In genomic region chr11:34357646-34358257, GRCh38 we compare ENCODE assay signal across 1 cellular context.
A peak's percentile ranks its signal among the peaks of the same experiment; 100 is the strongest.
TF ChIP-seq lines count a peak whose summit lies in the region.

Gene ABTB2 (minus strand): TSS chr11:34358010.

TF ChIP-seq in HEK293, 187 proteins besides CTCF, POLR2A, EP300 and RAD21 (continued from another document and continues in another):
- TF ChIP-seq ZNF645 (tag by site-specific recombination; IDR thresholded peaks at IDR 0.05): no peak
- TF ChIP-seq ZIC2 (tag by site-specific recombination; IDR thresholded peaks at IDR 0.05): peak; percentile 56; the same call in 1 of the 2 replicates
- TF ChIP-seq ZBTB26 (tag by site-specific recombination; optimal IDR thresholded peaks at IDR 0.05): peak; percentile 58
- no peak for TF ChIP-seq ZNF202 (tag by site-specific recombination; IDR thresholded peaks at IDR 0.05; ENCODE audit: borderline replicate concordance)
- peak; percentile 99 for TF ChIP-seq ZNF704 (tag by site-specific recombination; IDR thresholded peaks at IDR 0.05)
- TF ChIP-seq ZNF843 (tag by site-specific recombination; IDR thresholded peaks at IDR 0.05): 0 out of 2 replicates have a peak, but pooled peaks have one; percentile 30
- no peak for TF ChIP-seq WT1 (tag by site-specific recombination; IDR thresholded peaks at IDR 0.05)
- TF ChIP-seq ZNF596 (tag by site-specific recombination; IDR thresholded peaks at IDR 0.05): no peak
- TF ChIP-seq ZBTB21 (tag by site-specific recombination; IDR thresholded peaks at IDR 0.05): no peak
- TF ChIP-seq ZBTB8A (tag by site-specific recombination; IDR thresholded peaks at IDR 0.05): peak; percentile 79
- no peak for TF ChIP-seq ZNF350 (tag by site-specific recombination; IDR thresholded peaks at IDR 0.05)
- TF ChIP-seq ZNF610 (tag by site-specific recombination; IDR thresholded peaks at IDR 0.05; ENCODE audit: borderline replicate concordance): no peak
- no peak for TF ChIP-seq ZNF280D (tag by site-specific recombination; IDR thresholded peaks at IDR 0.05)
- peak; percentile 22; the same call in 1 of the 2 replicates for TF ChIP-seq ZNF692 (tag by site-specific recombination; IDR thresholded peaks at IDR 0.05)
- TF ChIP-seq PATZ1 (tag by site-specific recombination; IDR thresholded peaks at IDR 0.05): no peak
- no peak for TF ChIP-seq ZNF280C (tag by site-specific recombination; IDR thresholded peaks at IDR 0.05)
- TF ChIP-seq ATF2 (tag by site-specific recombination; IDR thresholded peaks at IDR 0.05; ENCODE audit: low read depth): no peak
- TF ChIP-seq GLI4 (tag by site-specific recombination; IDR thresholded peaks at IDR 0.05): no peak
- no peak for TF ChIP-seq ZXDB (tag by site-specific recombination; IDR thresholded peaks at IDR 0.05)
- TF ChIP-seq KLF9 (tag by site-specific recombination; IDR thresholded peaks at IDR 0.05; ENCODE audit: low read depth): peak; percentile 18; the same call in 1 of the 2 replicates
- 0 out of 2 replicates have a peak, but pooled peaks have one; percentile 18 for TF ChIP-seq ZBTB10 (tag by site-specific recombination; IDR thresholded peaks at IDR 0.05)
- no peak for TF ChIP-seq ZNF585B (tag by site-specific recombination; IDR thresholded peaks at IDR 0.05)
- TF ChIP-seq ZNF221 (tag by site-specific recombination; IDR thresholded peaks at IDR 0.05; ENCODE audit: borderline replicate concordance): no peak
- TF ChIP-seq REST (tag by site-specific recombination; IDR thresholded peaks at IDR 0.05): 0 out of 2 replicates have a peak, but pooled peaks have one; percentile 11
- no peak for TF ChIP-seq REPIN1 (tag by site-specific recombination; IDR thresholded peaks at IDR 0.05; ENCODE audit: low read depth)
- 0 out of 2 replicates have a peak, but pooled peaks have one; percentile 16 for TF ChIP-seq ZNF561 (tag by site-specific recombination; IDR thresholded peaks at IDR 0.05; ENCODE audit: borderline replicate concordance)
- TF ChIP-seq ZNF76 (tag by site-specific recombination; IDR thresholded peaks at IDR 0.05; ENCODE audit: borderline replicate concordance, low read depth): peak; percentile 60; the same call in 1 of the 2 replicates
- TF ChIP-seq ZNF335 (tag by site-specific recombination; conservative IDR thresholded peaks at IDR 0.05): peak; percentile 80
- TF ChIP-seq ZNF792 (tag by site-specific recombination; IDR thresholded peaks at IDR 0.05): no peak
- peak; percentile 73 for TF ChIP-seq ZNF600 (tag by site-specific recombination; IDR thresholded peaks at IDR 0.05)
- no peak for TF ChIP-seq ZNF548 (tag by site-specific recombination; IDR thresholded peaks at IDR 0.05)
- TF ChIP-seq ZNF785 (tag by site-specific recombination; IDR thresholded peaks at IDR 0.05): no peak
- TF ChIP-seq SETDB1 (IDR thresholded peaks at IDR 0.05; ENCODE audit: insufficient read length, low read length): no peak
- peak; percentile 82 for TF ChIP-seq ZNF341 (tag by site-specific recombination; IDR thresholded peaks at IDR 0.05; ENCODE audit: low read depth)
- TF ChIP-seq HOXD13 (CRISPR knock-in tag; IDR thresholded peaks at IDR 0.05; ENCODE audit: borderline replicate concordance): no peak
- TF ChIP-seq ZFP41 (tag by site-specific recombination; IDR thresholded peaks at IDR 0.05; ENCODE audit: borderline replicate concordance): no peak
- TF ChIP-seq ZNF391 (tag by site-specific recombination; IDR thresholded peaks at IDR 0.05; ENCODE audit: borderline replicate concordance, low read depth): 0 out of 2 replicates have a peak, but pooled peaks have one; percentile 19
- no peak for TF ChIP-seq ZNF426 (tag by site-specific recombination; IDR thresholded peaks at IDR 0.05)
